8 cellular contexts compared by ENCODE assay signal in genomic region chr7:150368098-150368883, GRCh38. TPM values are rescaled to one million over a fixed set of nuclear protein-coding genes. Genes with fewer than 3 reads are reported as not detected.
DNase-seq lines count a peak whose midpoint lies in the region; ATAC-seq and TF ChIP-seq lines count a peak whose summit lies in the region.

Gene REPIN1 (plus strand): TSS chr7:150368822. CDS start chr7:150369712, 890 bp downstream.

- TF ChIP-seq CTCF in AG09309 (IDR thresholded peaks at IDR 0.05; ENCODE audit: control insufficient read depth, insufficient read depth, low read depth, low read length, missing control alignments) (no peak), left lung (IDR thresholded peaks at IDR 0.05) (no peak)

- DNase-seq in AG09309 (ENCODE audit: low read depth) (no peak), NCI-H526 (lab: John Stamatoyannopoulos, UW) (peak; percentile 65 to 95), left lung (peak; percentile 93 to 98)
- DNase-seq in activated CD4-positive, alpha-beta T cell treated with anti-CD3 and anti-CD28 coated beads, Interleukin-2, amount 50 U/mL, for 1 hour, result peak; percentile 79
- peak; percentile 71 for DNase-seq in stimulated activated CD4-positive, alpha-beta T cell treated with anti-CD3 and anti-CD28 coated beads, Interleukin-2, amount 100 ng/mL, for 4 hours (ENCODE audit: low read depth)

- peaks cover 59% of the 10 kb centered on the region for H3K4me1 Mint-ChIP-seq in dendritic cell treated with granulocyte-macrophage colony-stimulating factor and Interleukin-4, amounts not matched to agents 40 ng/mL and 50 ng/mL, for 4 days (ENCODE audit: low read depth)

- H3K27me3 Mint-ChIP-seq in dendritic cell treated with granulocyte-macrophage colony-stimulating factor and Interleukin-4, amounts not matched to agents 40 ng/mL and 50 ng/mL, for 4 days, result no peaks in the 10 kb centered on the region

- H3K27ac Mint-ChIP-seq in dendritic cell treated with granulocyte-macrophage colony-stimulating factor and Interleukin-4, amounts not matched to agents 40 ng/mL and 50 ng/mL, for 4 days, result peak within 1 kb of the TSS; percentile 94

- H3K4me3 ChIP-seq in AG09309 (ENCODE audit: control insufficient read depth, low read depth, low read length) (peak within 1 kb of the TSS; percentile 94), left lung (peak within 1 kb of the TSS; percentile 88 to 92)

- no peaks in the 10 kb centered on the region for H3K9me3 Mint-ChIP-seq in dendritic cell treated with granulocyte-macrophage colony-stimulating factor and Interleukin-4, amounts not matched to agents 40 ng/mL and 50 ng/mL, for 4 days

- peaks cover 47% of the 10 kb centered on the region for H3K36me3 Mint-ChIP-seq in dendritic cell treated with granulocyte-macrophage colony-stimulating factor and Interleukin-4, amounts not matched to agents 40 ng/mL and 50 ng/mL, for 4 days (ENCODE audit: low read depth)

- H3K4me3 Mint-ChIP-seq in dendritic cell treated with granulocyte-macrophage colony-stimulating factor and Interleukin-4, amounts not matched to agents 40 ng/mL and 50 ng/mL, for 4 days, result peak within 1 kb of the TSS; percentile 93

- no peaks in the 10 kb centered on the region for H3K27me3 ChIP-seq in left lung

- peaks cover 18 to 55% of the 10 kb centered on the region in 2 donors for H3K4me1 ChIP-seq in left lung

- H3K9me3 ChIP-seq in left lung, result no peaks in the 10 kb centered on the region

- peaks cover 0 to 28% of the 10 kb centered on the region in 2 donors for H3K36me3 ChIP-seq in left lung

- peak; percentile 54 for ATAC-seq in GM19035 (IDR thresholded peaks at IDR 0.05; ENCODE audit: unreplicated experiment)
- peak; percentile 67 for ATAC-seq in HG03280 (IDR thresholded peaks at IDR 0.05; ENCODE audit: unreplicated experiment)
- peak; percentile 84 for ATAC-seq in left lung

- peak within 1 kb of the TSS; percentile 96 for H3K27ac ChIP-seq in left lung

- intact Hi-C loops in dendritic cell treated with granulocyte-macrophage colony-stimulating factor and Interleukin-4, amounts not matched to agents 40 ng/mL and 50 ng/mL, for 4 days (cut with micrococcal nuclease), result no loop called here
- intact Hi-C loops in left lung (cut with DNase I), result no loop called here

RNA-seq across cellular contexts. Expression of gene REPIN1, which starts in this region (rescaled TPM):
- total RNA-seq in left lung, result 100 to 1,000 TPM in 1 of 2 donors, 10 to 100 TPM in 1; 81.4 to 110 TPM
